In genomic region chr12:67442347-67442841, GRCh38 we compare ENCODE assay signal across 9 cellular contexts.
DNase-seq lines count a peak whose midpoint lies in the region; ATAC-seq, FAIRE-seq and TF ChIP-seq lines count a peak whose summit lies in the region.
"Had no signal": no experiment of that assay in that cellular context is flagged by ENCODE, and none has a peak within 500 bp of the region (broad histone marks: within the 10 kb centered on the region; RNA-seq: fewer than 3 reads in every experiment).

No MANE protein-coding gene starts in this region.

- DNase-seq in GM12891 (ENCODE audit: insufficient read length, low spot score) (no peak), NCI-H2196 treated with DMSO at 0.1 percent for 48 hours (lab: John Stamatoyannopoulos, UW; ENCODE audit: unreplicated experiment) (peak; percentile 22), cerebellar cortex (ENCODE audit: low spot score) (peak; percentile 77), neural crest cell (ENCODE audit: low read depth, low spot score) (no peak), Peyer's patch (no peak), activated T-cell treated with anti-CD3 and anti-CD28 coated beads for 4 hours (no peak)

- H3K27ac Mint-ChIP-seq in neural crest cell (ENCODE audit: unreplicated experiment): peak overlapping the region; percentile 57
- H3K27ac Mint-ChIP-seq: activated T-helper 2 cell treated with anti-CD3 and anti-CD28 coated beads, Interferon-gamma antibody, Interleukin-2, Interleukin-4, amounts not matched to agents 10 μg/mL and 5 μg/mL and 100 μg/mL, durations not matched to agents 14 hours and 24 hours and 36 hours had no signal

- no peak for ATAC-seq in HG03521 (IDR thresholded peaks at IDR 0.05; ENCODE audit: unreplicated experiment)
- ATAC-seq in GM21423 (IDR thresholded peaks at IDR 0.05; ENCODE audit: unreplicated experiment): no peak

- no peak for TF ChIP-seq CTCF in neural crest cell (conservative IDR thresholded peaks at IDR 0.05)
- TF ChIP-seq CTCF in Peyer's patch (IDR thresholded peaks at IDR 0.05): no peak

- no peak overlapping the region for H3K4me3 Mint-ChIP-seq in neural crest cell

- peaks cover 10% of the 10 kb centered on the region for H3K9me3 Mint-ChIP-seq in neural crest cell
- H3K9me3 Mint-ChIP-seq: activated T-helper 2 cell treated with anti-CD3 and anti-CD28 coated beads, Interferon-gamma antibody, Interleukin-2, Interleukin-4, amounts not matched to agents 10 μg/mL and 5 μg/mL and 100 μg/mL, durations not matched to agents 14 hours and 24 hours and 36 hours had no signal

- no peaks in the 10 kb centered on the region for H3K36me3 ChIP-seq in Peyer's patch

- H3K36me3 Mint-ChIP-seq in neural crest cell (ENCODE audit: low read depth): no peaks in the 10 kb centered on the region

- TF ChIP-seq POLR2A in GM12891 (IDR thresholded peaks at IDR 0.05; ENCODE audit: low read depth, low read length) (no peak), Peyer's patch (IDR thresholded peaks at IDR 0.05) (no peak)

- no peaks in the 10 kb centered on the region for H3K9me3 ChIP-seq in Peyer's patch

- H3K27me3 ChIP-seq in Peyer's patch: no peaks in the 10 kb centered on the region

- FAIRE-seq in GM12891 (lab: Jason Lieb, UNC): peak; percentile 48

- peaks cover 0 to 10% (median 0%) of the 10 kb centered on the region in 4 donors for H3K4me1 ChIP-seq in Peyer's patch

- peaks cover 9% of the 10 kb centered on the region for H3K4me1 Mint-ChIP-seq in neural crest cell

- no peaks in the 10 kb centered on the region for H3K27me3 Mint-ChIP-seq in neural crest cell (ENCODE audit: low read depth)

- H3K4me3 ChIP-seq in Peyer's patch: no peak overlapping the region

- no peak overlapping the region for H3K27ac ChIP-seq in Peyer's patch

TF ChIP-seq in GM12891, 5 proteins besides CTCF, POLR2A, EP300 and RAD21:
- TF ChIP-seq POLR2AphosphoS5 (IDR thresholded peaks at IDR 0.05; ENCODE audit: low read depth, low read length) (no peak), SPI1 (IDR thresholded peaks at IDR 0.05; ENCODE audit: low read depth, low read length) (no peak), PAX5 (IDR thresholded peaks at IDR 0.05; ENCODE audit: insufficient read depth, low read length, severe bottlenecking) (no peak), TAF1 (IDR thresholded peaks at IDR 0.05; ENCODE audit: low read depth, low read length) (no peak)

Comparison
In these comparisons a context has a peak if more than half of its experiments do, and no peak if none do; other contexts are left out.
1. DNase-seq: peak in NCI-H2196 treated with DMSO at 0.1 percent for 48 hours (single experiment) and cerebellar cortex (single experiment); none in GM12891 (single experiment), neural crest cell (single experiment), Peyer's patch (0 of 3) and activated T-cell treated with anti-CD3 and anti-CD28 coated beads for 4 hours (single experiment).